Comparison of ENCODE assay signal across 32 cellular contexts in genomic region chr11:32843544-32843943, GRCh38. TPM values are rescaled to one million over a fixed set of nuclear protein-coding genes. Genes with fewer than 3 reads are reported as not detected.
"Had no signal": no experiment of that assay in that cellular context is flagged by ENCODE, and none has a peak within 500 bp of the region (broad histone marks: within the 10 kb centered on the region; RNA-seq: fewer than 3 reads in every experiment).

No MANE protein-coding gene starts in this region.

- H3K4me1 ChIP-seq: gastrocnemius medialis, parathyroid adenoma, stomach, testis, tibial artery had no signal

- H3K9me3 ChIP-seq: gastrocnemius medialis, mucosa of descending colon, neutrophil, stomach, testis, tibial artery had no signal

- FAIRE-seq: keratinocyte, urothelium cell line had no signal

- H3K36me3 Mint-ChIP-seq: naive B cell; natural killer cell treated with Interleukin-12 subunit alpha and Interleukin-12 subunit beta and Interleukin-15 and Interleukin-18, amount 100 ng/mL, for 72 hours; stimulated activated effector memory CD8-positive, alpha-beta T cell treated with anti-CD3 and anti-CD28 coated beads, Interleukin-12 subunit alpha, Interleukin-12 subunit beta, amount 100 ng/mL, for 72 hours had no signal

- H3K27me3 ChIP-seq: neutrophil, stomach, testis, tibial artery had no signal

- H3K9ac ChIP-seq: parathyroid adenoma had no signal

- H3K79me2 ChIP-seq: parathyroid adenoma had no signal

- H3K4me3 ChIP-seq: gastrocnemius medialis, mucosa of descending colon, stomach, testis, tibial artery had no signal

- H3K36me3 ChIP-seq: gastrocnemius medialis, tibial artery had no signal

- H3K27me3 Mint-ChIP-seq: naive B cell, progenitor cell of endocrine pancreas, type B pancreatic cell had no signal

- H3K9me3 Mint-ChIP-seq: endodermal cell; natural killer cell treated with Interleukin-12 subunit alpha and Interleukin-12 subunit beta and Interleukin-15 and Interleukin-18, amount 100 ng/mL, for 72 hours; neural crest cell; stimulated activated effector memory CD8-positive, alpha-beta T cell treated with anti-CD3 and anti-CD28 coated beads, Interleukin-12 subunit alpha, Interleukin-12 subunit beta, amount 100 ng/mL, for 72 hours; type B pancreatic cell had no signal

- H2AFZ ChIP-seq: parathyroid adenoma had no signal

- H3K4me3 Mint-ChIP-seq: endodermal cell; mesothelial cell of epicardium; naive B cell; natural killer cell treated with Interleukin-12 subunit alpha and Interleukin-12 subunit beta and Interleukin-15 and Interleukin-18, amount 100 ng/mL, for 72 hours; neural crest cell; stimulated activated effector memory CD8-positive, alpha-beta T cell treated with anti-CD3 and anti-CD28 coated beads, Interleukin-12 subunit alpha, Interleukin-12 subunit beta, amount 100 ng/mL, for 72 hours; type B pancreatic cell had no signal

- ATAC-seq: esophagus mucosa; gastrocnemius medialis; mucosa of descending colon; natural killer cell treated with Interleukin-12 subunit alpha and Interleukin-12 subunit beta and Interleukin-15 and Interleukin-18, amount 100 ng/mL, for 72 hours; sciatic nerve; stimulated activated effector memory CD8-positive, alpha-beta T cell treated with anti-CD3 and anti-CD28 coated beads, Interleukin-12 subunit alpha, Interleukin-12 subunit beta, amount 100 ng/mL, for 72 hours had no signal

- H3K27ac Mint-ChIP-seq: endodermal cell; mesothelial cell of epicardium; naive B cell; natural killer cell treated with Interleukin-12 subunit alpha and Interleukin-12 subunit beta and Interleukin-15 and Interleukin-18, amount 100 ng/mL, for 72 hours; progenitor cell of endocrine pancreas; stimulated activated effector memory CD8-positive, alpha-beta T cell treated with anti-CD3 and anti-CD28 coated beads, Interleukin-12 subunit alpha, Interleukin-12 subunit beta, amount 100 ng/mL, for 72 hours; type B pancreatic cell had no signal

- H3K27ac ChIP-seq: epithelial cell of prostate, gastrocnemius medialis, neutrophil, parathyroid adenoma, stomach, testis, tibial artery had no signal

- DNase-seq: cortex of kidney; effector CD8-positive, alpha-beta T cell; endodermal cell; foreskin fibroblast; gastrocnemius medialis; head of caudate nucleus; mesenchymal stem cell; mucosa of descending colon; naive B cell; stimulated activated CD4-positive, alpha-beta T cell treated with anti-CD3 and anti-CD28 coated beads, Interleukin-2, amount 100 ng/mL, for 24 hours; stimulated activated CD4-positive, alpha-beta T cell treated with anti-CD3 and anti-CD28 coated beads, Interleukin-4, amount 100 ng/mL, for 24 hours; stimulated activated naive CD4-positive, alpha-beta T cell treated with Interleukin-2 at 50 U/mL for 16 hours; stomach; testis; tibial artery had no signal

- H3K4me1 Mint-ChIP-seq: neural crest cell; stimulated activated effector memory CD8-positive, alpha-beta T cell treated with anti-CD3 and anti-CD28 coated beads, Interleukin-12 subunit alpha, Interleukin-12 subunit beta, amount 100 ng/mL, for 72 hours had no signal

RNA-seq across cellular contexts. Expression of gene PRRG4, which starts 13.8 kb away (rescaled TPM):
- total RNA-seq: neural crest cell had no signal

RNA-seq across cellular contexts. Expression of gene CCDC73, which starts 49.1 kb away (rescaled TPM):
- total RNA-seq: endodermal cell, gastrocnemius medialis, glomerular endothelial cell, lung microvascular endothelial cell, mucosa of descending colon, neural crest cell, omental fat pad, progenitor cell of endocrine pancreas, sciatic nerve, skeletal muscle tissue had no signal
- polyA plus RNA-seq: keratinocyte, stomach had no signal
